In the genomic region with DNA sequence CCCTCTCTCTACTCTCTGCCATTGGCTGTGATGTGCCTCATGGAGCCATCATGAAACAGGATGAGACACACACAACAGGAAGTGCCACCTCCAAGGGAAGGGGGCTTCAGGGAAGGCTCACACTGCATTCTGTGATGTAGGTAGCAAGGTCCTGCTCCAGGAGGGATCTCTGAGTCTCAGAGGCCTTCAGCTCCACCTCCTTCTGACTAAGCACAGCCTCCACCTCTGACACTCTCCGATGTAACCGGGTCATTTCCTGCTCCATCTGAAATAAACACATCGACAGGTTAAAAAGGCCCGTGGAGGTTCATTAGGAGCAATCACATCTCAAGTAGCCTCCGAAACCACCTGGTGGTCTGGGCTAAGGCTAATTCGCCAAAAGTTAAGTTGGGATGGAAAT, we compare ENCODE assay signal across 16 cellular contexts.
"Had no signal": no experiment of that assay in that cellular context is flagged by ENCODE, and none has a peak within 500 bp of the region (broad histone marks: within the 10 kb centered on the region; RNA-seq: fewer than 3 reads in every experiment).

No MANE protein-coding gene starts in this region.

- H3K27ac Mint-ChIP-seq: activated CD8-positive, alpha-beta memory T cell treated with anti-CD3 and anti-CD28 coated beads, Interleukin-2, amount 10 ng/mL, durations not matched to agents 7 days and 5 days; activated naive CD8-positive, alpha-beta T cell had no signal

- H3K4me3 Mint-ChIP-seq: activated CD8-positive, alpha-beta memory T cell treated with anti-CD3 and anti-CD28 coated beads, Interleukin-2, amount 10 ng/mL, durations not matched to agents 7 days and 5 days; activated naive CD8-positive, alpha-beta T cell; memory B cell; naive B cell; neural crest cell had no signal

- DNase-seq: activated CD4-positive, alpha-beta T cell treated with anti-CD3 and anti-CD28 coated beads for 1 hour; activated CD8-positive, alpha-beta memory T cell treated with anti-CD3 and anti-CD28 coated beads, Interleukin-2, amount 10 ng/mL, durations not matched to agents 7 days and 5 days; activated effector memory CD4-positive, alpha-beta T cell treated with Interleukin-2 at 50 U/mL for 16 hours; amygdala; dermis blood vessel endothelial cell; effector memory CD4-positive, alpha-beta T cell; mucosa of descending colon; naive B cell; retina; stimulated activated CD4-positive, alpha-beta T cell treated with anti-CD3 and anti-CD28 coated beads, Interleukin-12 subunit alpha, Interleukin-12 subunit beta, amount 100 ng/mL, for 4 hours; stimulated activated CD4-positive, alpha-beta T cell treated with anti-CD3 and anti-CD28 coated beads, Interleukin-1b, Interleukin-23, amount 100 ng/mL, for 48 hours; upper lobe of right lung had no signal

- ATAC-seq: activated CD8-positive, alpha-beta memory T cell treated with anti-CD3 and anti-CD28 coated beads, Interleukin-2, amount 10 ng/mL, durations not matched to agents 7 days and 5 days; mucosa of descending colon; SK-N-SH treated with all-trans-retinoic acid at 6 μM for 48 hours; upper lobe of right lung had no signal

- H3K9me3 Mint-ChIP-seq: memory B cell, neural crest cell had no signal

- H3K27me3 Mint-ChIP-seq: activated CD8-positive, alpha-beta memory T cell treated with anti-CD3 and anti-CD28 coated beads, Interleukin-2, amount 10 ng/mL, durations not matched to agents 7 days and 5 days; activated naive CD8-positive, alpha-beta T cell; memory B cell; naive B cell had no signal
